ENCODE assay signal across 12 cellular contexts in genomic region chr4:112889619-112890294, GRCh38.
DNase-seq lines count a peak whose midpoint lies in the region; ATAC-seq and TF ChIP-seq lines count a peak whose summit lies in the region.
"Had no signal": no experiment of that assay in that cellular context is flagged by ENCODE, and none has a peak within 500 bp of the region (broad histone marks: within the 10 kb centered on the region; RNA-seq: fewer than 3 reads in every experiment).

No MANE protein-coding gene starts in this region.

- H3K9ac ChIP-seq in Karpas-422 (ENCODE audit: low read length) = no peak overlapping the region

- H3K4me1 Mint-ChIP-seq in WTC11 = peaks cover 36% of the 10 kb centered on the region
- H3K4me1 Mint-ChIP-seq: CD4-positive, CD25-positive, alpha-beta regulatory T cell had no signal

- peak overlapping the region; percentile 28; the same call in 1 of the 2 replicates for H3K27ac Mint-ChIP-seq in WTC11
- H3K27ac Mint-ChIP-seq: CD4-positive, CD25-positive, alpha-beta regulatory T cell; T-helper 1 cell treated with Interleukin-12 subunit alpha and Interleukin-12 subunit beta and Interleukin-4 antibody, amounts not matched to agents 30 μg/mL and 1 μg/mL, for 36 hours had no signal

- no peak for TF ChIP-seq CTCF in right atrium auricular region (IDR thresholded peaks at IDR 0.05)
- TF ChIP-seq CTCF in WTC11 (IDR thresholded peaks at IDR 0.05) = no peak
- no peak for TF ChIP-seq CTCF in vagina (IDR thresholded peaks at IDR 0.05)

- H3K9me3 Mint-ChIP-seq in WTC11 = no peaks in the 10 kb centered on the region
- H3K9me3 Mint-ChIP-seq: CD4-positive, CD25-positive, alpha-beta regulatory T cell; T-helper 1 cell treated with Interleukin-12 subunit alpha and Interleukin-12 subunit beta and Interleukin-4 antibody, amounts not matched to agents 30 μg/mL and 1 μg/mL, for 36 hours had no signal

- H3K36me3 ChIP-seq in right atrium auricular region = no peaks in the 10 kb centered on the region
- H3K36me3 ChIP-seq in vagina = no peaks in the 10 kb centered on the region
- no peaks in the 10 kb centered on the region for H3K36me3 ChIP-seq in Karpas-422 (ENCODE audit: insufficient read depth, low read length)
- H3K36me3 ChIP-seq: colonic mucosa had no signal

- H4K20me1 ChIP-seq in Karpas-422 (ENCODE audit: insufficient read depth, low read depth, low read length) = no peaks in the 10 kb centered on the region

- H3K9me2 ChIP-seq in Karpas-422 (replicated peaks; ENCODE audit: insufficient read depth, low read length) = no peaks in the 10 kb centered on the region

- H3K27ac ChIP-seq in right atrium auricular region = peak overlapping the region in 1 of 2 donors; percentile 19
- H3K27ac ChIP-seq in layer of hippocampus (ENCODE audit: low read depth, low read length) = peak overlapping the region; percentile 88
- peak overlapping the region; percentile 76 for H3K27ac ChIP-seq in vagina
- no peak overlapping the region for H3K27ac ChIP-seq in Karpas-422 (ENCODE audit: low read length)
- H3K27ac ChIP-seq: colonic mucosa had no signal

- H3K4me1 ChIP-seq in right atrium auricular region (no peaks in the 10 kb centered on the region), vagina (no peaks in the 10 kb centered on the region), Karpas-422 (ENCODE audit: low read length) (no peaks in the 10 kb centered on the region)
- H3K4me1 ChIP-seq: colonic mucosa had no signal

- POLR2A ChIA-PET in WTC11 (lab: Charles Lee) = no interaction called here

- no peaks in the 10 kb centered on the region for H3K36me3 Mint-ChIP-seq in WTC11
- H3K36me3 Mint-ChIP-seq: CD4-positive, CD25-positive, alpha-beta regulatory T cell had no signal

- CTCF ChIA-PET in WTC11 (lab: Charles Lee) = interaction anchor here (0.6 to 1.7 kb wide), 2 partner anchors 61 to 125 kb away, joined by 5 read pairs; no protein-coding TSS in a partner anchor

- no peak for TF ChIP-seq POLR2A in vagina (IDR thresholded peaks at IDR 0.05)

- H3K9me3 ChIP-seq in right atrium auricular region (no peaks in the 10 kb centered on the region), vagina (no peaks in the 10 kb centered on the region), Karpas-422 (ENCODE audit: low read length) (no peaks in the 10 kb centered on the region)
- H3K9me3 ChIP-seq: colonic mucosa had no signal

- H3K27me3 ChIP-seq in right atrium auricular region (no peaks in the 10 kb centered on the region), layer of hippocampus (ENCODE audit: control insufficient read depth, insufficient read depth, low read length) (no peaks in the 10 kb centered on the region), vagina (no peaks in the 10 kb centered on the region), Karpas-422 (ENCODE audit: low read length) (no peaks in the 10 kb centered on the region)
- H3K27me3 ChIP-seq: colonic mucosa had no signal

- no peak overlapping the region for H3K4me3 Mint-ChIP-seq in WTC11
- H3K4me3 Mint-ChIP-seq: CD4-positive, CD25-positive, alpha-beta regulatory T cell; T-helper 1 cell treated with Interleukin-12 subunit alpha and Interleukin-12 subunit beta and Interleukin-4 antibody, amounts not matched to agents 30 μg/mL and 1 μg/mL, for 36 hours had no signal

- no peaks in the 10 kb centered on the region for H3K79me2 ChIP-seq in Karpas-422 (ENCODE audit: low read length)

- ATAC-seq in Right ventricle myocardium superior (ENCODE audit: poor library complexity) = peak; percentile 67
- no peak for ATAC-seq in WTC11

- H3K27me3 Mint-ChIP-seq in WTC11 (ENCODE audit: low read depth) = no peaks in the 10 kb centered on the region

- H3K4me3 ChIP-seq in right atrium auricular region (peak overlapping the region in 1 of 2 donors; percentile 17), vagina (peak overlapping the region; percentile 23 to 33), Karpas-422 (ENCODE audit: low read length) (no peak overlapping the region)
- H3K4me3 ChIP-seq: colonic mucosa had no signal

- H3K4me2 ChIP-seq in Karpas-422 (ENCODE audit: low read depth, low read length, poor library complexity, severe bottlenecking) = no peak overlapping the region

- intact Hi-C loops in Right ventricle myocardium superior (cut with DNase I) (no loop called here), vagina (cut with DNase I) (no loop called here)

- no peak overlapping the region for H2AFZ ChIP-seq in Karpas-422 (ENCODE audit: low read length)

- no peak for DNase-seq in Right ventricle myocardium superior
- DNase-seq in right atrium auricular region (ENCODE audit: low spot score) = no peak
- no peak for DNase-seq in WTC11 (ENCODE audit: low spot score)
- no peak for DNase-seq in vagina (ENCODE audit: extremely low spot score in 2 of 2)
- DNase-seq in NCI-H2081 (lab: John Stamatoyannopoulos, UW) = no peak
- no peak for DNase-seq in Karpas-422
- DNase-seq in stimulated activated naive CD4-positive, alpha-beta T cell treated with Interleukin-2 at 50 U/mL for 16 hours (lab: John Stamatoyannopoulos, UW) = no peak
- DNase-seq: CD4-positive, CD25-positive, alpha-beta regulatory T cell; colonic mucosa; stimulated activated CD4-positive, alpha-beta T cell treated with anti-CD3 and anti-CD28 coated beads, Interleukin-15, amount 100 ng/mL, for 24 hours had no signal

TF ChIP-seq in WTC11, 78 proteins besides CTCF, POLR2A, EP300 and RAD21 (continues in another document):
- TF ChIP-seq, protein P1, sequence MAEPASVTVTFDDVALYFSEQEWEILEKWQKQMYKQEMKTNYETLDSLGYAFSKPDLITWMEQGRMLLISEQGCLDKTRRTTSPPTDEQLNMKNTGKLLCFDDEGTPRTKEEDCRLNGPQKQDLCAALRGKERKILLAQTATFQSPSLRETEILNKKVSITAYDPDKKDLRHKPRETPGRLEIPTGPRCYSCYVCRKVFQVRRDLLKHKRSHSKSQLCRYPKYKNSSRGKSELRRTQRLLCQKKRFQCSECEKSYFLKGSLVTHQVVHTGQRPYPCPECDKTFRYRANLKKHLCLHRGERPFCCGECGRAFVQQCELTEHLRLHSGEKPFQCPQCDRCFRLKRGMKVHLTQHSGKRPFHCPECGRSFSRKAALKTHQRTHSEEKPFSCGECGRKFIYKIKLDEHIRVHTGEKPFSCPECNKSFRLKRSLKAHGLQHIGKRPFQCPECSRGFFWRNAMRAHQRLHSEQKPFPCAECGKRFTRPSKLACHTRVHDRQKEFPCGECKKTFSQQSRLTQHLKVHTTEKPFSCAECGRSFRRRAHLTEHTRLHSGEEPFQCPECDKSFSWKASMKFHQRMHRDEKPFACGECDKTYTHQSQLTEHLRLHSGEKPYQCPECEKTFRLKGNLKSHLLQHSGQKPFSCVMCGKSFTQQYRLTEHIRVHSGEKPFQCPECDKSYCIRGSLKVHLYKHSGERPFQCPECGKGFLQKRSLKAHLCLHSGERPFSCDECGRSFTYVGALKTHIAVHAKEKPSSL (CRISPR knock-in tag; conservative IDR thresholded peaks at IDR 0.05) = no peak
- no peak for TF ChIP-seq RELA (CRISPR knock-in tag; IDR thresholded peaks at IDR 0.05; ENCODE audit: borderline replicate concordance)
- no peak for TF ChIP-seq ZNF396 (CRISPR knock-in tag; IDR thresholded peaks at IDR 0.05; ENCODE audit: borderline replicate concordance)
- no peak for TF ChIP-seq JUN (CRISPR knock-in tag; IDR thresholded peaks at IDR 0.05)
- no peak for TF ChIP-seq HMGXB4 (CRISPR knock-in tag; IDR thresholded peaks at IDR 0.05)
- no peak for TF ChIP-seq TP53 (CRISPR knock-in tag; IDR thresholded peaks at IDR 0.05)
- no peak for TF ChIP-seq E2F4 (CRISPR knock-in tag; IDR thresholded peaks at IDR 0.05; ENCODE audit: borderline replicate concordance, low read depth)
- no peak for TF ChIP-seq GTF2I (CRISPR knock-in tag; conservative IDR thresholded peaks at IDR 0.05)
- TF ChIP-seq TEAD1 (CRISPR knock-in tag; IDR thresholded peaks at IDR 0.05) = no peak
- TF ChIP-seq, protein P2, sequence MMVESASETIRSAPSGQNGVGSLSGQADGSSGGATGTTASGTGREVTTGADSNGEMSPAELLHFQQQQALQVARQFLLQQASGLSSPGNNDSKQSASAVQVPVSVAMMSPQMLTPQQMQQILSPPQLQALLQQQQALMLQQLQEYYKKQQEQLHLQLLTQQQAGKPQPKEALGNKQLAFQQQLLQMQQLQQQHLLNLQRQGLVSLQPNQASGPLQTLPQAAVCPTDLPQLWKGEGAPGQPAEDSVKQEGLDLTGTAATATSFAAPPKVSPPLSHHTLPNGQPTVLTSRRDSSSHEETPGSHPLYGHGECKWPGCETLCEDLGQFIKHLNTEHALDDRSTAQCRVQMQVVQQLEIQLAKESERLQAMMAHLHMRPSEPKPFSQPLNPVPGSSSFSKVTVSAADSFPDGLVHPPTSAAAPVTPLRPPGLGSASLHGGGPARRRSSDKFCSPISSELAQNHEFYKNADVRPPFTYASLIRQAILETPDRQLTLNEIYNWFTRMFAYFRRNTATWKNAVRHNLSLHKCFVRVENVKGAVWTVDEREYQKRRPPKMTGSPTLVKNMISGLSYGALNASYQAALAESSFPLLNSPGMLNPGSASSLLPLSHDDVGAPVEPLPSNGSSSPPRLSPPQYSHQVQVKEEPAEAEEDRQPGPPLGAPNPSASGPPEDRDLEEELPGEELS (CRISPR knock-in tag; IDR thresholded peaks at IDR 0.05) = no peak
- no peak for TF ChIP-seq NR2C2 (CRISPR knock-in tag; IDR thresholded peaks at IDR 0.05)
- TF ChIP-seq ZNF121 (CRISPR knock-in tag; IDR thresholded peaks at IDR 0.05) = no peak
- TF ChIP-seq MXD4 (CRISPR knock-in tag; IDR thresholded peaks at IDR 0.05; ENCODE audit: borderline replicate concordance) = no peak
- no peak for TF ChIP-seq ATF1 (CRISPR knock-in tag; IDR thresholded peaks at IDR 0.05)
